Comparison of ENCODE assay signal across 19 cellular contexts in genomic region chr22:45053571-45053970, GRCh38. TPM values are rescaled to one million over a fixed set of nuclear protein-coding genes. Genes with fewer than 3 reads are reported as not detected.
DNase-seq lines count a peak whose midpoint lies in the region; ATAC-seq, FAIRE-seq and TF ChIP-seq lines count a peak whose summit lies in the region.
"Had no signal": no experiment of that assay in that cellular context is flagged by ENCODE, and none has a peak within 500 bp of the region (broad histone marks: within the 10 kb centered on the region; RNA-seq: fewer than 3 reads in every experiment).

No MANE protein-coding gene starts in this region.

- FAIRE-seq in frontal cortex (lab: Jason Lieb, UNC), result no peak
- FAIRE-seq: GM12878 had no signal

- H3K27me3 ChIP-seq in GM23338 (ENCODE audit: insufficient read depth), result no peaks in the 10 kb centered on the region
- peaks cover 12% of the 10 kb centered on the region; the same call in 1 of the 2 replicates for H3K27me3 ChIP-seq in HUES64 (ENCODE audit: insufficient read depth, low read length)
- H3K27me3 ChIP-seq in endodermal cell (ENCODE audit: control insufficient read depth, insufficient read depth, low read length, poor library complexity, severe bottlenecking), result no peaks in the 10 kb centered on the region
- no peaks in the 10 kb centered on the region for H3K27me3 ChIP-seq in mesendoderm (ENCODE audit: insufficient read depth, low read length, poor library complexity)
- H3K27me3 ChIP-seq: BLaER1 had no signal

- H2BK5ac ChIP-seq in mesendoderm (ENCODE audit: low read length), result peak overlapping the region; percentile 94

- no peak overlapping the region for H4K8ac ChIP-seq in mesendoderm (ENCODE audit: low read depth, low read length)

- H3K4me3 Mint-ChIP-seq in GM23338 (no peak overlapping the region), endodermal cell (peak overlapping the region; percentile 52)
- H3K4me3 Mint-ChIP-seq: CD8-positive, alpha-beta T cell had no signal

- H2BK15ac ChIP-seq in mesendoderm (replicated peaks; ENCODE audit: low read depth), result no peak overlapping the region

- no peak overlapping the region for H3K23ac ChIP-seq in mesendoderm (ENCODE audit: low read length)

- peak overlapping the region; percentile 74 for H2BK120ac ChIP-seq in mesendoderm (ENCODE audit: low read depth, low read length)

- H3K9me3 Mint-ChIP-seq in GM23338 (peaks cover 10% of the 10 kb centered on the region; the same call in 1 of the 3 replicates), endodermal cell (no peaks in the 10 kb centered on the region)
- H3K9me3 Mint-ChIP-seq: CD8-positive, alpha-beta T cell had no signal

- DNase-seq in GM23338 (ENCODE audit: low spot score) (no peak), endodermal cell (no peak), mesendoderm (peak; percentile 63), frontal cortex (ENCODE audit: low spot score in 2 of 2) (no peak), NCI-H510A (lab: John Stamatoyannopoulos, UW) (no peak)
- DNase-seq: 8988T; Calu3; CD8-positive, alpha-beta T cell; DMS79 treated with DMSO at 0.1 percent for 48 hours; GOT3 had no signal

- H3K27me3 Mint-ChIP-seq in GM23338 (ENCODE audit: insufficient read depth, low read depth, poor library complexity) (peaks cover 24% of the 10 kb centered on the region), endodermal cell (ENCODE audit: insufficient read depth) (peaks cover 4% of the 10 kb centered on the region)

- H3K36me3 Mint-ChIP-seq in GM23338 (ENCODE audit: low read depth), result peaks cover 5% of the 10 kb centered on the region; the same call in 2 of the 3 replicates
- no peaks in the 10 kb centered on the region for H3K36me3 Mint-ChIP-seq in endodermal cell (ENCODE audit: low read depth)
- H3K36me3 Mint-ChIP-seq: CD8-positive, alpha-beta T cell had no signal

- H3K4me3 ChIP-seq in GM23338, result no peak overlapping the region
- no peak overlapping the region for H3K4me3 ChIP-seq in HUES64 (ENCODE audit: low read length)
- H3K4me3 ChIP-seq in endodermal cell (ENCODE audit: low read length), result peak overlapping the region; percentile 81
- H3K4me3 ChIP-seq in mesendoderm (ENCODE audit: low read length), result no peak overlapping the region
- H3K4me3 ChIP-seq: BLaER1, GM12878, HAP-1 had no signal

- peak overlapping the region; percentile 69 for H3K18ac ChIP-seq in mesendoderm (ENCODE audit: low read length)

- H3K4me1 ChIP-seq in GM23338 (ENCODE audit: insufficient read depth) (peaks cover 15% of the 10 kb centered on the region), HUES64 (ENCODE audit: insufficient read depth, low read length) (peaks cover 26% of the 10 kb centered on the region), endodermal cell (ENCODE audit: control insufficient read depth, insufficient read depth, low read length) (peaks cover 24% of the 10 kb centered on the region), mesendoderm (ENCODE audit: control insufficient read depth, low read depth, low read length) (peaks cover 16% of the 10 kb centered on the region)
- H3K4me1 ChIP-seq: HAP-1 had no signal

- H3K79me2 ChIP-seq in GM23338 (replicated peaks; ENCODE audit: insufficient read depth) (no peaks in the 10 kb centered on the region), mesendoderm (ENCODE audit: control insufficient read depth, insufficient read depth, low read length) (no peaks in the 10 kb centered on the region)

- peak overlapping the region; percentile 34; the same call in 1 of the 2 replicates for H3K9ac ChIP-seq in HUES64 (ENCODE audit: low read depth, low read length)
- H3K9ac ChIP-seq in endodermal cell (ENCODE audit: extremely low read depth, low read length, poor library complexity, severe bottlenecking), result peak overlapping the region; percentile 91
- peak overlapping the region; percentile 31 for H3K9ac ChIP-seq in mesendoderm (ENCODE audit: low read length)
- H3K9ac ChIP-seq: BLaER1, KMS-11 had no signal

- H3K27ac Mint-ChIP-seq in GM23338 (peak overlapping the region; percentile 83), endodermal cell (peak overlapping the region; percentile 98)
- H3K27ac Mint-ChIP-seq: CD8-positive, alpha-beta T cell had no signal

- peaks cover 19% of the 10 kb centered on the region for H3K4me1 Mint-ChIP-seq in GM23338
- peaks cover 64% of the 10 kb centered on the region for H3K4me1 Mint-ChIP-seq in endodermal cell

- peak overlapping the region; percentile 96 for H4K5ac ChIP-seq in mesendoderm (ENCODE audit: low read length)

- peak overlapping the region; percentile 26 for H3K27ac ChIP-seq in GM23338 (ENCODE audit: low read depth)
- H3K27ac ChIP-seq in HUES64 (ENCODE audit: low read depth, low read length), result peak overlapping the region; percentile 98
- peak overlapping the region; percentile 65 for H3K27ac ChIP-seq in endodermal cell (ENCODE audit: low read depth, low read length)
- H3K27ac ChIP-seq in mesendoderm (ENCODE audit: low read depth, low read length), result peak overlapping the region; percentile 87
- H3K27ac ChIP-seq: BLaER1, HL-60, KMS-11 had no signal

- H3K4me2 ChIP-seq in GM23338, result peak overlapping the region; percentile 50
- H3K4me2 ChIP-seq in mesendoderm (ENCODE audit: low read length), result no peak overlapping the region
- H3K4me2 ChIP-seq: BLaER1, KMS-11 had no signal

- H3K9me3 ChIP-seq in HUES64 (ENCODE audit: insufficient read depth, low read depth, low read length) (no peaks in the 10 kb centered on the region), endodermal cell (ENCODE audit: control insufficient read depth, low read length) (no peaks in the 10 kb centered on the region)
- H3K9me3 ChIP-seq: BLaER1, HAP-1 had no signal

- H3F3A ChIP-seq in GM23338 (replicated peaks; ENCODE audit: low read depth), result no peaks in the 10 kb centered on the region

- H2AFZ ChIP-seq in GM23338, result no peak overlapping the region

- H3K79me1 ChIP-seq in mesendoderm (ENCODE audit: low read length), result no peaks in the 10 kb centered on the region

- H3K9me2 ChIP-seq in GM23338 (ENCODE audit: insufficient read depth), result peaks cover 14% of the 10 kb centered on the region; the same call in 1 of the 2 replicates

- H2AK5ac ChIP-seq in mesendoderm (ENCODE audit: low read length), result peak overlapping the region; percentile 80

- ATAC-seq in GM23338, result no peak; the same call in 2 of the 3 replicates
- ATAC-seq in HG03469 (IDR thresholded peaks at IDR 0.05; ENCODE audit: unreplicated experiment), result no peak
- no peak for ATAC-seq in HG02884 (IDR thresholded peaks at IDR 0.05; ENCODE audit: unreplicated experiment)
- ATAC-seq: CD8-positive, alpha-beta T cell; GM12878 had no signal

- WGBS in HUES64, result 69% methylated on average over 1 of the region's 1 CpG
- WGBS in endodermal cell (ENCODE audit: insufficient coverage in 1 of 2, insufficient read length in 1 of 2), 2 experiments, result 64% methylated on average over 1 of the region's 1 CpG; no CpG with 5 or more reads in 1 of the 2 experiments
- WGBS in mesendoderm (ENCODE audit: extremely low coverage, insufficient coverage, low lambda C conversion rate), result no CpG with 5 or more reads among the region's 1 CpG

- TF ChIP-seq CTCF in GM23338 (conservative IDR thresholded peaks at IDR 0.05; ENCODE audit: low read depth in 2 of 2) (no peak), endodermal cell (conservative IDR thresholded peaks at IDR 0.05) (no peak)

- H3K4ac ChIP-seq in mesendoderm (ENCODE audit: low read depth, low read length), result peak overlapping the region; percentile 95

- no peaks in the 10 kb centered on the region for H4K20me1 ChIP-seq in GM23338 (replicated peaks; ENCODE audit: insufficient read depth)
- H4K20me1 ChIP-seq: BLaER1 had no signal

- H3K36me3 ChIP-seq in GM23338 (ENCODE audit: insufficient read depth), result no peaks in the 10 kb centered on the region
- no peaks in the 10 kb centered on the region for H3K36me3 ChIP-seq in HUES64 (ENCODE audit: insufficient read depth, low read length)
- H3K36me3 ChIP-seq in endodermal cell (ENCODE audit: control insufficient read depth, insufficient read depth, low read length), result no peaks in the 10 kb centered on the region
- H3K36me3 ChIP-seq in mesendoderm (ENCODE audit: control insufficient read depth, insufficient read depth, low read length), result no peaks in the 10 kb centered on the region
- H3K36me3 ChIP-seq: BLaER1, HAP-1 had no signal

- peak overlapping the region; percentile 78 for H3K56ac ChIP-seq in mesendoderm (ENCODE audit: low read length)

TF ChIP-seq in GM23338, 12 proteins besides CTCF, POLR2A, EP300 and RAD21 (continues in another document):
- TF ChIP-seq JUNB (IDR thresholded peaks at IDR 0.05; ENCODE audit: unreplicated experiment), result no peak
- TF ChIP-seq ETS1 (IDR thresholded peaks at IDR 0.05), result no peak

RNA-seq across cellular contexts. Expression of gene PHF21B, which starts 43.8 kb away (rescaled TPM):
- 127 and 149 TPM in 2 replicates for total RNA-seq in GM23338 (2014; rRNA removed; shearing (Covaris generic))
- polyA plus RNA-seq in GM23338 (2016; fragmentation: Nextera tagmentation; extraction: Ambion mirVana), result 16.5 and 20.6 TPM in 2 replicates
- polyA plus RNA-seq in HUES64 (2013, experiment 1 of 2), result 12.9 TPM
- polyA plus RNA-seq in HUES64 (2013, experiment 2 of 2), result 15.8 TPM
- total RNA-seq in endodermal cell (10 to 100 TPM; 57.5 to 69.2 TPM), frontal cortex (8.6 TPM)
- polyA plus RNA-seq in endodermal cell (2013, experiment 1 of 2), result 45.2 TPM
- polyA plus RNA-seq in endodermal cell (2013, experiment 2 of 2), result 35.4 TPM
- polyA plus RNA-seq in mesendoderm (2013, experiment 1 of 2), result 7.4 TPM
- polyA plus RNA-seq in mesendoderm (2013, experiment 2 of 2), result 8.1 TPM
- total RNA-seq: Calu3; CD8-positive, alpha-beta T cell; GM12878 had no signal
- polyA plus RNA-seq: AG04450 had no signal

Comparison
In these comparisons a context has a peak if more than half of its experiments do, and no peak if none do; other contexts are left out.
1. H3K27ac ChIP-seq: peak in every context shown above with its lines; median percentile 98 in HUES64; 87 in mesendoderm; 65 in endodermal cell; 26 in GM23338.
2. H3K9ac ChIP-seq: peak in every context shown above with its lines; median percentile 91 in endodermal cell; 34 in HUES64; 31 in mesendoderm.